31 cellular contexts compared by ENCODE assay signal in genomic region chr1:68165665-68166064, GRCh38.
"Had no signal": no experiment of that assay in that cellular context is flagged by ENCODE, and none has a peak within 500 bp of the region (broad histone marks: within the 10 kb centered on the region; RNA-seq: fewer than 3 reads in every experiment).

No MANE protein-coding gene starts in this region.

- H3K27ac Mint-ChIP-seq: activated CD4-positive, alpha-beta memory T cell treated with anti-CD3 and anti-CD28 coated beads for 36 hours; activated CD4-positive, alpha-beta T cell treated with anti-CD3 and anti-CD28 coated beads for 36 hours; activated CD4-positive, alpha-beta T cell treated with anti-CD3 and anti-CD28 coated beads, Interleukin-2, amount 10 ng/mL, durations not matched to agents 24 days and 14 days; activated CD8-positive, alpha-beta memory T cell treated with anti-CD3 and anti-CD28 coated beads, Interleukin-2, amount 10 ng/mL, durations not matched to agents 7 days and 5 days; activated CD8-positive, alpha-beta T cell treated with anti-CD3 and anti-CD28 coated beads, Interleukin-2, amount 10 ng/mL, durations not matched to agents 7 days and 5 days; activated naive CD4-positive, alpha-beta T cell treated with anti-CD3 and anti-CD28 coated beads, Interleukin-2, amount 10 ng/mL, durations not matched to agents 7 days and 5 days; activated naive CD4-positive, alpha-beta T cell treated with anti-CD3 and anti-CD28 coated beads, Interleukin-2, amount 50 U/mL, for 72 hours; activated naive CD8-positive, alpha-beta T cell treated with anti-CD3 and anti-CD28 coated beads, Interleukin-2, amount 10 ng/mL, durations not matched to agents 7 days and 5 days; activated T-helper 1 cell treated with anti-CD3 and anti-CD28 coated beads, Interleukin-12 subunit alpha, Interleukin-12 subunit beta, Interleukin-2, Interleukin-4 antibody, amounts not matched to agents 30 ng/mL and 10 ng/mL and 1 ng/mL, durations not matched to agents 14 hours and 24 hours and 36 hours; activated T-helper 2 cell treated with anti-CD3 and anti-CD28 coated beads, Interferon-gamma antibody, Interleukin-2, Interleukin-4, amounts not matched to agents 10 μg/mL and 5 μg/mL and 100 μg/mL, durations not matched to agents 14 hours and 24 hours and 36 hours; T-helper 17 cell; T-helper 2 cell treated with Interferon-gamma antibody and Interleukin-4, amounts not matched to agents 5 μg/mL and 100 μg/mL, for 36 hours had no signal

- H3K36me3 Mint-ChIP-seq: activated CD4-positive, alpha-beta memory T cell treated with anti-CD3 and anti-CD28 coated beads for 36 hours; activated CD8-positive, alpha-beta memory T cell treated with anti-CD3 and anti-CD28 coated beads, Interleukin-2, amount 10 ng/mL, durations not matched to agents 7 days and 5 days; activated naive CD4-positive, alpha-beta T cell treated with anti-CD3 and anti-CD28 coated beads, Interleukin-2, amount 10 ng/mL, durations not matched to agents 7 days and 5 days; activated naive CD4-positive, alpha-beta T cell treated with anti-CD3 and anti-CD28 coated beads, Interleukin-2, amount 50 U/mL, for 72 hours; activated naive CD8-positive, alpha-beta T cell treated with anti-CD3 and anti-CD28 coated beads, Interleukin-2, amount 10 ng/mL, durations not matched to agents 7 days and 5 days had no signal

- H3K27ac ChIP-seq: ascending aorta, breast epithelium, colonic mucosa, epithelial cell of prostate had no signal

- H3K4me3 ChIP-seq: ascending aorta, breast epithelium, cardiac muscle cell, colonic mucosa had no signal

- DNase-seq: activated CD4-positive, alpha-beta memory T cell treated with anti-CD3 and anti-CD28 coated beads for 36 hours; activated CD4-positive, alpha-beta T cell treated with anti-CD3 and anti-CD28 coated beads for 36 hours; activated CD4-positive, alpha-beta T cell treated with anti-CD3 and anti-CD28 coated beads, Interleukin-2, amount 10 ng/mL, durations not matched to agents 24 days and 14 days; activated CD4-positive, CD25-positive, alpha-beta regulatory T cell; activated CD4-positive, CD25-positive, alpha-beta regulatory T cell treated with anti-CD3 and anti-CD28 coated beads, Interleukin-2, amount 50 U/mL, for 72 hours; activated CD8-positive, alpha-beta memory T cell treated with anti-CD3 and anti-CD28 coated beads, Interleukin-2, amount 10 ng/mL, durations not matched to agents 7 days and 5 days; activated CD8-positive, alpha-beta memory T cell treated with anti-CD3 and anti-CD28 coated beads, Interleukin-2, amount 50 U/mL, for 4 hours; activated CD8-positive, alpha-beta T cell treated with anti-CD3 and anti-CD28 coated beads, Interleukin-2, amount 10 ng/mL, durations not matched to agents 7 days and 5 days; activated effector memory CD4-positive, alpha-beta T cell treated with anti-CD3 and anti-CD28 coated beads, Interleukin-2, amount 50 U/mL, for 16 hours; activated naive CD4-positive, alpha-beta T cell; activated naive CD4-positive, alpha-beta T cell treated with anti-CD3 and anti-CD28 coated beads, Interleukin-2, amount 10 ng/mL, durations not matched to agents 7 days and 5 days; activated naive CD8-positive, alpha-beta T cell treated with anti-CD3 and anti-CD28 coated beads, Interleukin-2, amount 10 ng/mL, durations not matched to agents 7 days and 5 days; activated T-cell treated with anti-CD3 and anti-CD28 coated beads, Interleukin-2, amount 50 U/mL, for 1 hour; activated T-cell treated with anti-CD3 and anti-CD28 coated beads, Interleukin-2, amount 50 U/mL, for 48 hours; central memory CD4-positive, alpha-beta T cell; cerebellar nuclear complex; colonic mucosa; effector CD8-positive, alpha-beta T cell; foreskin fibroblast; T-helper 1 cell; T-helper 17 cell; T1000 had no signal

- H3K4me3 Mint-ChIP-seq: activated CD4-positive, alpha-beta memory T cell treated with anti-CD3 and anti-CD28 coated beads for 36 hours; activated CD4-positive, alpha-beta T cell treated with anti-CD3 and anti-CD28 coated beads for 36 hours; activated CD4-positive, alpha-beta T cell treated with anti-CD3 and anti-CD28 coated beads, Interleukin-2, amount 10 ng/mL, durations not matched to agents 24 days and 14 days; activated CD8-positive, alpha-beta memory T cell treated with anti-CD3 and anti-CD28 coated beads, Interleukin-2, amount 10 ng/mL, durations not matched to agents 7 days and 5 days; activated CD8-positive, alpha-beta T cell treated with anti-CD3 and anti-CD28 coated beads, Interleukin-2, amount 10 ng/mL, durations not matched to agents 7 days and 5 days; activated naive CD4-positive, alpha-beta T cell treated with anti-CD3 and anti-CD28 coated beads, Interleukin-2, amount 10 ng/mL, durations not matched to agents 7 days and 5 days; activated naive CD8-positive, alpha-beta T cell treated with anti-CD3 and anti-CD28 coated beads, Interleukin-2, amount 10 ng/mL, durations not matched to agents 7 days and 5 days; activated T-helper 1 cell treated with anti-CD3 and anti-CD28 coated beads, Interleukin-12 subunit alpha, Interleukin-12 subunit beta, Interleukin-2, Interleukin-4 antibody, amounts not matched to agents 30 ng/mL and 10 ng/mL and 1 ng/mL, durations not matched to agents 14 hours and 24 hours and 36 hours; brain; T-helper 17 cell; T-helper 2 cell treated with Interferon-gamma antibody and Interleukin-4, amounts not matched to agents 5 μg/mL and 100 μg/mL, for 36 hours had no signal

- H3K9me3 Mint-ChIP-seq: activated CD4-positive, alpha-beta memory T cell treated with anti-CD3 and anti-CD28 coated beads for 36 hours; activated CD4-positive, alpha-beta T cell treated with anti-CD3 and anti-CD28 coated beads, Interleukin-2, amount 10 ng/mL, durations not matched to agents 24 days and 14 days; activated naive CD4-positive, alpha-beta T cell treated with anti-CD3 and anti-CD28 coated beads, Interleukin-2, amount 10 ng/mL, durations not matched to agents 7 days and 5 days; activated T-helper 1 cell treated with anti-CD3 and anti-CD28 coated beads, Interleukin-12 subunit alpha, Interleukin-12 subunit beta, Interleukin-2, Interleukin-4 antibody, amounts not matched to agents 30 ng/mL and 10 ng/mL and 1 ng/mL, durations not matched to agents 14 hours and 24 hours and 36 hours; activated T-helper 2 cell treated with anti-CD3 and anti-CD28 coated beads, Interferon-gamma antibody, Interleukin-2, Interleukin-4, amounts not matched to agents 10 μg/mL and 5 μg/mL and 100 μg/mL, durations not matched to agents 14 hours and 24 hours and 36 hours; T-helper 2 cell treated with Interferon-gamma antibody and Interleukin-4, amounts not matched to agents 5 μg/mL and 100 μg/mL, for 36 hours had no signal

- H3K9me3 ChIP-seq: ascending aorta, breast epithelium, colonic mucosa had no signal

- H3K27me3 ChIP-seq: ascending aorta, breast epithelium, cardiac muscle cell, colonic mucosa had no signal

- H3K4me1 ChIP-seq: breast epithelium, colonic mucosa had no signal

- H3K36me3 ChIP-seq: breast epithelium, cardiac muscle cell, colonic mucosa had no signal

- H3K4me1 Mint-ChIP-seq: activated CD4-positive, alpha-beta T cell treated with anti-CD3 and anti-CD28 coated beads for 36 hours; activated CD4-positive, alpha-beta T cell treated with anti-CD3 and anti-CD28 coated beads, Interleukin-2, amount 10 ng/mL, durations not matched to agents 24 days and 14 days; activated CD8-positive, alpha-beta memory T cell treated with anti-CD3 and anti-CD28 coated beads, Interleukin-2, amount 10 ng/mL, durations not matched to agents 7 days and 5 days; activated naive CD4-positive, alpha-beta T cell treated with anti-CD3 and anti-CD28 coated beads, Interleukin-2, amount 10 ng/mL, durations not matched to agents 7 days and 5 days; activated naive CD8-positive, alpha-beta T cell treated with anti-CD3 and anti-CD28 coated beads, Interleukin-2, amount 10 ng/mL, durations not matched to agents 7 days and 5 days; T-helper 17 cell had no signal

- H3K27me3 Mint-ChIP-seq: activated CD4-positive, alpha-beta memory T cell treated with anti-CD3 and anti-CD28 coated beads for 36 hours; activated CD4-positive, alpha-beta T cell treated with anti-CD3 and anti-CD28 coated beads for 36 hours; activated CD4-positive, alpha-beta T cell treated with anti-CD3 and anti-CD28 coated beads, Interleukin-2, amount 10 ng/mL, durations not matched to agents 24 days and 14 days; activated CD8-positive, alpha-beta memory T cell treated with anti-CD3 and anti-CD28 coated beads, Interleukin-2, amount 10 ng/mL, durations not matched to agents 7 days and 5 days; activated naive CD4-positive, alpha-beta T cell treated with anti-CD3 and anti-CD28 coated beads, Interleukin-2, amount 10 ng/mL, durations not matched to agents 7 days and 5 days; activated naive CD8-positive, alpha-beta T cell treated with anti-CD3 and anti-CD28 coated beads, Interleukin-2, amount 10 ng/mL, durations not matched to agents 7 days and 5 days; T-helper 17 cell had no signal
